Comparison of ENCODE assay signal across 14 cellular contexts in the genomic region with DNA sequence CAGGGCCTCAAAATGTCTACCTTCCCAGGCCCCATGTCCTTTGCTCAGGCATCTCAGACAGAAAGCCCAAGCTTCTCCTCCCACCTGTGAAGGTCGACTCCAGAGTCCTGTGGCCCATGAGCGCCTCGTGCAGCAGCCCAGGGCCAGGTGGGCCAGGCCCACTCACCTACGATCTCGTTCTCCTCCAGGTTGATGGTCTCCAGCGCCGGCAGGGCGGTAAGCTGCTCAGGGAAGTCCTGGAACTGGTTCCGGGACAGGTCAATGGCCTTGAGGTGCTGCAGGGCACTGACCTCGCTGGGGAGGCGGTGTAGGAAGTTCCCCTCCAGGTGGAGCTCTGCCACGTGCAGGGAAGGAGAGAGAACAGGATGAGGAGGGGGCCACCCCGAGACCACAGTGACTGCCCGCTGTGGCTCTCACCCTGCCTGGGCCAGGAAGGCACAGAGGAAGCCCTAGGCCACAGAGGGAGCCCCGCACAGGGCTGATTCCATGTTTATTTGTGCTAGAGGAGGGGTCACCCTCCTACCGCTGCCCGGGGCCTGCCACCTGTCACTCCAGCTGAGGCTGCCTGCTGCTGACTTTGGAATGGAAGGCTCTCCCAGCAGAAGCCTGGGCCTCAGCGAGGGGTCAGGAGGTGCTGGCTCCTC. TPM values are rescaled to one million over a fixed set of nuclear protein-coding genes. Genes with fewer than 3 reads are reported as not detected.
DNase-seq lines count a peak whose midpoint lies in the region; ATAC-seq, FAIRE-seq and TF ChIP-seq lines count a peak whose summit lies in the region.
"Had no signal": no experiment of that assay in that cellular context is flagged by ENCODE, and none has a peak within 500 bp of the region (broad histone marks: within the 10 kb centered on the region; RNA-seq: fewer than 3 reads in every experiment).

No MANE protein-coding gene starts in this region.

- TSS peak; percentile 73 for BruUV-seq in HepG2 (replicated peaks; lab: Mats Ljungman, UMichigan)

- no peaks in the 10 kb centered on the region for H4K20me1 ChIP-seq in HepG2 (ENCODE audit: insufficient read depth, low read length)

- in situ Hi-C loops in HepG2 (cut with HindIII; ENCODE audit: extremely low pct_ligation_motif_present, low pct_unique_long_range_greater_than_20kb) = no loop called here

- no peaks in the 10 kb centered on the region for H3K9me3 Mint-ChIP-seq in activated T-cell treated with anti-CD3 and anti-CD28 coated beads, Interleukin-2, amount 50 U/mL, for 24 hours
- no peaks in the 10 kb centered on the region for H3K9me3 Mint-ChIP-seq in activated T-cell treated with anti-CD3 and anti-CD28 coated beads, Interleukin-2, amount 50 U/mL, for 72 hours
- no peaks in the 10 kb centered on the region for H3K9me3 Mint-ChIP-seq in T-cell
- H3K9me3 Mint-ChIP-seq: activated CD4-positive, alpha-beta memory T cell treated with anti-CD3 and anti-CD28 coated beads, Interleukin-2, amount 10 ng/mL, durations not matched to agents 7 days and 5 days had no signal

- H3K4me2 ChIP-seq in HepG2 (ENCODE audit: low read depth, low read length) = peak overlapping the region; percentile 99

- H3K4me3 ChIP-seq in HepG2 (replicated peaks in 1 of 3; ENCODE audit: insufficient read depth in 1 of 3, low read depth in 2 of 3, low read length in 3 of 3) (peak overlapping the region; percentile 70 to 92 (median 71)), tibial nerve (no peak overlapping the region)

- 0 out of 2 replicates have a peak, but pooled peaks have one; percentile 47 for TF ChIP-seq RAD21 in HepG2 (CRISPR knock-in tag; IDR thresholded peaks at IDR 0.05)

- TF ChIP-seq EP300 in HepG2 (IDR thresholded peaks at IDR 0.05; ENCODE audit: low read depth in 2 of 2, low read length in 2 of 2) = peak in 1 of 2 experiments; percentile 34; a peak in 1 of 4 replicates
- TF ChIP-seq EP300 in HepG2 (CRISPR knock-in tag; IDR thresholded peaks at IDR 0.05; ENCODE audit: borderline replicate concordance) = no peak; the same call in none of the 2 replicates
- TF ChIP-seq EP300 in tibial nerve (IDR thresholded peaks at IDR 0.05) = no peak

- H3K4me1 Mint-ChIP-seq in activated T-cell treated with anti-CD3 and anti-CD28 coated beads, Interleukin-2, amount 50 U/mL, for 24 hours (ENCODE audit: low read depth) = peaks cover 24% of the 10 kb centered on the region
- peaks cover 13% of the 10 kb centered on the region for H3K4me1 Mint-ChIP-seq in activated T-cell treated with anti-CD3 and anti-CD28 coated beads, Interleukin-2, amount 50 U/mL, for 72 hours (ENCODE audit: low read depth)
- peaks cover 19 to 33% (median 27%) of the 10 kb centered on the region in 3 donors for H3K4me1 Mint-ChIP-seq in T-cell

- peak overlapping the region; percentile 84 for H3K9ac ChIP-seq in HepG2 (ENCODE audit: insufficient read depth, low read depth, low read length)

- H3K36me3 ChIP-seq in HepG2 (replicated peaks in 1 of 2; ENCODE audit: control insufficient read depth in 1 of 2, insufficient read depth in 2 of 2, low read length in 2 of 2) (peaks cover 9 to 14% of the 10 kb centered on the region in 2 experiments), tibial nerve (no peaks in the 10 kb centered on the region)

- TF ChIP-seq POLR2A in HepG2 (IDR thresholded peaks at IDR 0.05; ENCODE audit: insufficient read depth in 1 of 2, low read depth in 2 of 2, low read length in 2 of 2) (peak; percentile 60 to 75; a peak in 3 of 4 replicates), tibial nerve (IDR thresholded peaks at IDR 0.05) (no peak)

- CTCF ChIA-PET in T-cell (lab: Charles Lee) (no interaction called here), HepG2 (lab: Yijun Ruan, JAX; ENCODE audit: low intra/inter-chr PET ratio, low total read pairs) (interaction anchor here (1.6 to 2.3 kb wide), 2 partner anchors 25 to 40 kb away, joined by 6 to 20 read pairs; no protein-coding TSS in a partner anchor)

- no peak for ATAC-seq in activated T-cell treated with anti-CD3 and anti-CD28 coated beads, Interleukin-2, amount 50 U/mL, for 72 hours (replicated peaks in 1 of 2)
- ATAC-seq in T-cell (replicated peaks in 1 of 4) (no peak), HepG2 (peak; percentile 90), GM19455 (IDR thresholded peaks at IDR 0.05; ENCODE audit: unreplicated experiment) (no peak)

- peak overlapping the region; percentile 40 for H3K27ac Mint-ChIP-seq in activated T-cell treated with anti-CD3 and anti-CD28 coated beads, Interleukin-2, amount 50 U/mL, for 24 hours
- no peak overlapping the region for H3K27ac Mint-ChIP-seq in activated T-cell treated with anti-CD3 and anti-CD28 coated beads, Interleukin-2, amount 50 U/mL, for 72 hours
- peak overlapping the region; percentile 86 to 93 for H3K27ac Mint-ChIP-seq in T-cell

- no peaks in the 10 kb centered on the region for H3K27me3 Mint-ChIP-seq in activated T-cell treated with anti-CD3 and anti-CD28 coated beads, Interleukin-2, amount 50 U/mL, for 24 hours
- H3K27me3 Mint-ChIP-seq in activated T-cell treated with anti-CD3 and anti-CD28 coated beads, Interleukin-2, amount 50 U/mL, for 72 hours (ENCODE audit: low read depth) = no peaks in the 10 kb centered on the region
- no peaks in the 10 kb centered on the region for H3K27me3 Mint-ChIP-seq in T-cell
- H3K27me3 Mint-ChIP-seq: activated CD4-positive, alpha-beta memory T cell treated with anti-CD3 and anti-CD28 coated beads, Interleukin-2, amount 10 ng/mL, durations not matched to agents 7 days and 5 days had no signal

- FAIRE-seq in HepG2 (lab: Jason Lieb, UNC) = peak; percentile 92
- FAIRE-seq: H54 had no signal

- WGBS in HepG2 (ENCODE audit: low lambda C conversion rate) = 0% methylated on average over 1 of the region's 18 CpGs
- WGBS in tibial nerve, 2 donors = 88 to 92% methylated on average over 13 to 15 of the region's 18 CpGs

- H3K79me2 ChIP-seq in HepG2 (ENCODE audit: insufficient read depth, low read length) = peaks cover 33% of the 10 kb centered on the region

- intact Hi-C loops in HepG2 (cut with micrococcal nuclease; ENCODE audit: unreplicated experiment) = loop anchor here (1.0 kb wide), 1 partner anchor 40 kb away; no protein-coding TSS in a partner anchor

- H3K27me3 ChIP-seq in HepG2 (ENCODE audit: control insufficient read depth in 1 of 2, insufficient read depth in 2 of 2, low read length in 2 of 2) = no peaks in the 10 kb centered on the region; a peak in 1 of 5 replicates
- no peaks in the 10 kb centered on the region for H3K27me3 ChIP-seq in tibial nerve

- no peaks in the 10 kb centered on the region for H3K9me3 ChIP-seq in HepG2 (ENCODE audit: low read length)
- no peaks in the 10 kb centered on the region for H3K9me3 ChIP-seq in tibial nerve

- H3K27ac ChIP-seq in HepG2 (ENCODE audit: extremely low read length, insufficient read depth, low read length) = peak overlapping the region; percentile 77
- H3K27ac ChIP-seq in tibial nerve = peak overlapping the region; percentile 11 to 76 (median 44)

- H2AFZ ChIP-seq in HepG2 (ENCODE audit: low read length) = no peak overlapping the region

- H3K4me3 Mint-ChIP-seq in activated T-cell treated with anti-CD3 and anti-CD28 coated beads, Interleukin-2, amount 50 U/mL, for 24 hours = no peak overlapping the region
- H3K4me3 Mint-ChIP-seq in activated T-cell treated with anti-CD3 and anti-CD28 coated beads, Interleukin-2, amount 50 U/mL, for 72 hours = no peak overlapping the region
- peak overlapping the region in 1 of 3 donors; percentile 71 for H3K4me3 Mint-ChIP-seq in T-cell
- H3K4me3 Mint-ChIP-seq: activated CD4-positive, alpha-beta memory T cell treated with anti-CD3 and anti-CD28 coated beads, Interleukin-2, amount 10 ng/mL, durations not matched to agents 7 days and 5 days had no signal

- H3K4me1 ChIP-seq in HepG2 (ENCODE audit: insufficient read depth, low read length) (peaks cover 62% of the 10 kb centered on the region), tibial nerve (peaks cover 0 to 31% (median 13%) of the 10 kb centered on the region in 4 donors)

- H3K36me3 Mint-ChIP-seq in activated T-cell treated with anti-CD3 and anti-CD28 coated beads, Interleukin-2, amount 50 U/mL, for 24 hours (ENCODE audit: low read depth) = no peaks in the 10 kb centered on the region
- H3K36me3 Mint-ChIP-seq in activated T-cell treated with anti-CD3 and anti-CD28 coated beads, Interleukin-2, amount 50 U/mL, for 72 hours (ENCODE audit: insufficient read depth in 2 of 2) = no peaks in the 10 kb centered on the region
- H3K36me3 Mint-ChIP-seq in T-cell = no peaks in the 10 kb centered on the region

- DNase-seq in activated T-cell treated with anti-CD3 and anti-CD28 coated beads, Interleukin-2, amount 50 U/mL, for 24 hours = no peak
- DNase-seq in activated T-cell treated with anti-CD3 and anti-CD28 coated beads, Interleukin-2, amount 50 U/mL, for 72 hours = no peak
- no peak for DNase-seq in T-cell
- peak; percentile 79 for DNase-seq in HepG2 (ENCODE audit: low spot score)
- DNase-seq in tibial nerve (ENCODE audit: low spot score in 2 of 2) = no peak
- no peak for DNase-seq in NCI-H1436 treated with DMSO at 0.1 percent for 48 hours (lab: John Stamatoyannopoulos, UW)
- no peak for DNase-seq in mesenteric fat pad (ENCODE audit: low spot score)
- DNase-seq: amniotic stem cell, hypothalamus, MM.1S, NCI-H524 had no signal

- POLR2A ChIA-PET in T-cell (lab: Charles Lee) (no interaction called here), HepG2 (lab: Yijun Ruan, JAX) (interaction anchor here (0.6 to 3.3 kb wide), 26 partner anchors 8 to 233 kb away, joined by 3 to 32 read pairs (median 4); a partner anchor contains a TSS)

- peak; percentile 92 for TF ChIP-seq CTCF in HepG2 (CRISPR knock-in tag; IDR thresholded peaks at IDR 0.05)
- TF ChIP-seq CTCF in tibial nerve (IDR thresholded peaks at IDR 0.05) = no peak

RNA-seq across cellular contexts. Expression of a gene that starts 40.0 kb away (rescaled TPM):
- under 1 TPM in 1 of 2 donors, not detected in 1; 0.02 TPM for total RNA-seq in activated T-cell treated with anti-CD3 and anti-CD28 coated beads, Interleukin-2, amount 50 U/mL, for 72 hours
- not detected for total RNA-seq in T-cell
- total RNA-seq in HepG2 (2016; rRNA removed; fragmentation: Illumina TruSeq; extraction: Trizol) = under 0.01 TPM in 1 of 2 replicates, not detected in the other
- under 0.01 TPM in 1 of 2 replicates, not detected in the other for total RNA-seq in HepG2 (2016; cell fraction: cytosol; rRNA removed; fragmentation: Illumina TruSeq; extraction: Trizol; ENCODE audit: low read depth)
- 0.02 TPM in 1 of 2 replicates, not detected in the other for total RNA-seq in HepG2 (2016; cell fraction: insoluble cytoplasmic fraction; rRNA removed; fragmentation: Illumina TruSeq; extraction: Trizol)
- not detected in 2 replicates for total RNA-seq in HepG2 (2016; cell fraction: membrane; rRNA removed; fragmentation: Illumina TruSeq; extraction: Trizol)
- total RNA-seq in HepG2 (2016; cell fraction: nucleus; rRNA removed; fragmentation: Illumina TruSeq; extraction: Trizol) = not detected in 2 replicates
- polyA plus RNA-seq in HepG2 (2011; rRNA removed) = not detected in 2 replicates
- polyA plus RNA-seq in HepG2 (2011; cell fraction: cytosol; rRNA removed) = not detected in 2 replicates
- polyA plus RNA-seq in HepG2 (2011; cell fraction: nucleus; rRNA removed) = 0.02 TPM in 1 of 2 replicates, not detected in the other
- not detected in 2 replicates for polyA plus RNA-seq in HepG2 (2012)
- polyA plus RNA-seq in HepG2 (2016; cell fraction: cytosol; fragmentation: Illumina TruSeq; extraction: Trizol; ENCODE audit: low read depth) = 0.01 and 0.02 TPM in 2 replicates
- not detected in 2 replicates for polyA plus RNA-seq in HepG2 (2016; cell fraction: insoluble cytoplasmic fraction; fragmentation: Illumina TruSeq; extraction: Trizol; ENCODE audit: low read depth)
- polyA plus RNA-seq in HepG2 (2016; cell fraction: membrane; fragmentation: Illumina TruSeq; extraction: Trizol; ENCODE audit: low read depth) = not detected in 2 replicates
- not detected in 2 replicates for polyA plus RNA-seq in HepG2 (2016; cell fraction: nucleus; fragmentation: Illumina TruSeq; extraction: Trizol; ENCODE audit: insufficient read depth, low read depth)
- not detected in 2 replicates for polyA minus RNA-seq in HepG2 (2011; rRNA and poly(A)+ RNA removed; ENCODE audit: low replicate concordance)
- polyA minus RNA-seq in HepG2 (2011; cell fraction: cytosol; rRNA and poly(A)+ RNA removed) = not detected in 2 replicates
- under 0.01 TPM in 1 of 2 replicates, not detected in the other for polyA minus RNA-seq in HepG2 (2011; cell fraction: nucleus; rRNA and poly(A)+ RNA removed)
- 1 to 10 TPM; 1.8 to 5.7 (median 4.4) TPM for total RNA-seq in tibial nerve
- total RNA-seq in mesenteric fat pad = not detected
- total RNA-seq: activated CD4-positive, alpha-beta memory T cell treated with anti-CD3 and anti-CD28 coated beads, Interleukin-2, amount 10 ng/mL, durations not matched to agents 7 days and 5 days had no signal

RNA-seq across cellular contexts. Expression of a gene that starts 58.6 kb away (rescaled TPM):
- total RNA-seq in activated T-cell treated with anti-CD3 and anti-CD28 coated beads, Interleukin-2, amount 50 U/mL, for 72 hours = 1 to 10 TPM; 3.6 to 5.8 TPM
- total RNA-seq in T-cell (1 to 10 TPM; 2.5 to 3.9 (median 3.7) TPM), HepG2 (2016; rRNA removed; fragmentation: Illumina TruSeq; extraction: Trizol) (37.5 and 38.6 TPM in 2 replicates), tibial nerve (10 to 100 TPM in 1 of 4 donors, 1 to 10 TPM in 3; 4.4 to 11.1 (median 8.6) TPM), mesenteric fat pad (1.9 TPM)
- total RNA-seq in HepG2 (2016; cell fraction: cytosol; rRNA removed; fragmentation: Illumina TruSeq; extraction: Trizol; ENCODE audit: low read depth) = 7.5 and 7.6 TPM in 2 replicates
- 31.9 and 38.9 TPM in 2 replicates for total RNA-seq in HepG2 (2016; cell fraction: insoluble cytoplasmic fraction; rRNA removed; fragmentation: Illumina TruSeq; extraction: Trizol)
- total RNA-seq in HepG2 (2016; cell fraction: membrane; rRNA removed; fragmentation: Illumina TruSeq; extraction: Trizol) = 28.7 and 30.2 TPM in 2 replicates
- total RNA-seq in HepG2 (2016; cell fraction: nucleus; rRNA removed; fragmentation: Illumina TruSeq; extraction: Trizol) = 21.0 and 21.2 TPM in 2 replicates
- 31.1 and 37.0 TPM in 2 replicates for polyA plus RNA-seq in HepG2 (2011; rRNA removed)
- 40.7 and 41.5 TPM in 2 replicates for polyA plus RNA-seq in HepG2 (2011; cell fraction: cytosol; rRNA removed)
- 39.1 and 48.3 TPM in 2 replicates for polyA plus RNA-seq in HepG2 (2011; cell fraction: nucleus; rRNA removed)
- 20.8 and 26.7 TPM in 2 replicates for polyA plus RNA-seq in HepG2 (2012)
- polyA plus RNA-seq in HepG2 (2016; cell fraction: cytosol; fragmentation: Illumina TruSeq; extraction: Trizol; ENCODE audit: low read depth) = 6.9 and 8.4 TPM in 2 replicates
- 39.8 and 43.5 TPM in 2 replicates for polyA plus RNA-seq in HepG2 (2016; cell fraction: insoluble cytoplasmic fraction; fragmentation: Illumina TruSeq; extraction: Trizol; ENCODE audit: low read depth)
- 24.8 and 26.5 TPM in 2 replicates for polyA plus RNA-seq in HepG2 (2016; cell fraction: membrane; fragmentation: Illumina TruSeq; extraction: Trizol; ENCODE audit: low read depth)
- 43.4 and 44.0 TPM in 2 replicates for polyA plus RNA-seq in HepG2 (2016; cell fraction: nucleus; fragmentation: Illumina TruSeq; extraction: Trizol; ENCODE audit: insufficient read depth, low read depth)
- polyA minus RNA-seq in HepG2 (2011; rRNA and poly(A)+ RNA removed; ENCODE audit: low replicate concordance) = 8.9 and 35.0 TPM in 2 replicates
- 14.2 and 15.2 TPM in 2 replicates for polyA minus RNA-seq in HepG2 (2011; cell fraction: cytosol; rRNA and poly(A)+ RNA removed)
- polyA minus RNA-seq in HepG2 (2011; cell fraction: nucleus; rRNA and poly(A)+ RNA removed) = 8.6 and 11.4 TPM in 2 replicates

Comparison
In these comparisons a context has a peak if more than half of its experiments do, and no peak if none do; other contexts are left out.
1. H3K4me3 ChIP-seq: peak in HepG2 (3 of 3); none in tibial nerve (0 of 4).
2. POLR2A ChIP-seq: peak in HepG2 (2 of 2); none in tibial nerve (0 of 2).